In the genomic region with DNA sequence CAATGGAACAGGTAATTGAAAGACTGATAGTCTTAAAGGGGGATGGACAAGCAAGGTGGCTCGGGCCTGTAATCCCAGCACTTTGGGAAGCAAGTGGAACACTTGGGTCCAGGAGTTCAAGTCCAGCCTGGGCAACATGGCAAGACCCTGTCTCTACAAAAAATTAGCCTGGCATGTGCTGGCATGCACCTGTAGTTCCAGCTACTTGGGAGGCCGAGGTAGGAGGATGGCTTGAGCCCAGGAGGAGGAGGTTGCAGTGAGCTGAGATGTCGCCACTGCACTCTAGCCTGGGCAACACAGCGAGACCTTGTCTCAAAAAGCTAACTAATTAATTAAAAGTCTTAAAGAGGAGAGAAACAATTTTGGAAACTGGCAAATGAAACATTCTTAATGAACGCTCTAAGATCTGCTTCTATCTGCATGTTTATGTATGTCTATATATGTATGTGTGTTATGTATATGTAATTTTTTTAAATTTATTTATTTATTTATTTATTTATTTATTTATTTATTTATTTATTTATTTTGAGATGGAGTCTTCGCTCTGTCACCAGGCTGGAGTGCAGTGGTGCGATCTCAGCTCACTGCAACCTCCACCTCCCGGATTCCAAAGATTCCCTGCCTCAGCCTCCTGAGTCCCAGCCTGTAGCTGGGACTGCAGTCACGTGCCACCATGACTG, we compare ENCODE assay signal across 19 cellular contexts.
"Had no signal": no experiment of that assay in that cellular context is flagged by ENCODE, and none has a peak within 500 bp of the region (broad histone marks: within the 10 kb centered on the region; RNA-seq: fewer than 3 reads in every experiment).

No MANE protein-coding gene starts in this region.

- H3K36me3 Mint-ChIP-seq: T-cell had no signal

- H3K27ac Mint-ChIP-seq: T-cell had no signal

- ATAC-seq: HepG2, T-cell had no signal

- H3K9me3 Mint-ChIP-seq: T-cell had no signal

- DNase-seq: IMR-90, MV-4-11, NCI-H1048, NCI-H1105, NCI-H1417, NCI-H1436 treated with DMSO at 0.1 percent for 48 hours, NCI-H1694, NCI-H187 treated with DMSO at 0.1 percent for 48 hours, NCI-H2029 treated with DMSO at 0.1 percent for 48 hours, NCI-H2171 treated with DMSO at 0.1 percent for 48 hours, NCI-H2227 treated with DMSO at 0.1 percent for 48 hours, NCI-H524, NCI-H526 treated with DMSO at 0.1 percent for 48 hours, NCI-H748 treated with DMSO at 0.1 percent for 48 hours, Right ventricle myocardium superior, RPMI8226, SIG-M5, T-cell had no signal

- H3K4me3 Mint-ChIP-seq: T-cell had no signal
